20 cellular contexts compared by ENCODE assay signal in genomic region chr2:74219846-74220486, GRCh38.
"Had no signal": no experiment of that assay in that cellular context is flagged by ENCODE, and none has a peak within 500 bp of the region (broad histone marks: within the 10 kb centered on the region; RNA-seq: fewer than 3 reads in every experiment).

No MANE protein-coding gene starts in this region.

- H3K27me3 Mint-ChIP-seq: activated CD4-positive, alpha-beta T cell treated with anti-CD3 and anti-CD28 coated beads for 36 hours; effector memory CD8-positive, alpha-beta T cell; naive thymus-derived CD8-positive, alpha-beta T cell; stimulated activated memory B cell treated with anti-CD40 and anti-IgM and Interleukin-4, amounts not matched to agents 10 μg/mL and 1 μg/mL and 100 μg/mL, for 72 hours; type B pancreatic cell had no signal

- H3K9me3 Mint-ChIP-seq: brain; effector memory CD8-positive, alpha-beta T cell; naive thymus-derived CD8-positive, alpha-beta T cell; stimulated activated memory B cell treated with anti-CD40 and anti-IgM and Interleukin-4, amounts not matched to agents 10 μg/mL and 1 μg/mL and 100 μg/mL, for 72 hours; T-helper 2 cell treated with Interferon-gamma antibody and Interleukin-4, amounts not matched to agents 5 μg/mL and 100 μg/mL, for 36 hours; type B pancreatic cell had no signal

- H3K4me1 Mint-ChIP-seq: activated CD4-positive, alpha-beta T cell treated with anti-CD3 and anti-CD28 coated beads for 36 hours; brain had no signal

- H3K27ac Mint-ChIP-seq: activated CD4-positive, alpha-beta T cell treated with anti-CD3 and anti-CD28 coated beads for 36 hours; effector memory CD8-positive, alpha-beta T cell; stimulated activated memory B cell treated with anti-CD40 and anti-IgM and Interleukin-4, amounts not matched to agents 10 μg/mL and 1 μg/mL and 100 μg/mL, for 72 hours; T-helper 2 cell treated with Interferon-gamma antibody and Interleukin-4, amounts not matched to agents 5 μg/mL and 100 μg/mL, for 36 hours; type B pancreatic cell had no signal

- H3K4me3 Mint-ChIP-seq: activated CD4-positive, alpha-beta T cell treated with anti-CD3 and anti-CD28 coated beads for 36 hours; brain; effector memory CD8-positive, alpha-beta T cell; naive thymus-derived CD8-positive, alpha-beta T cell; stimulated activated memory B cell treated with anti-CD40 and anti-IgM and Interleukin-4, amounts not matched to agents 10 μg/mL and 1 μg/mL and 100 μg/mL, for 72 hours; T-helper 2 cell treated with Interferon-gamma antibody and Interleukin-4, amounts not matched to agents 5 μg/mL and 100 μg/mL, for 36 hours; type B pancreatic cell had no signal

- ATAC-seq: activated CD4-positive, alpha-beta T cell treated with anti-CD3 and anti-CD28 coated beads for 36 hours; effector memory CD8-positive, alpha-beta T cell; foreskin keratinocyte; lower lobe of right lung; naive thymus-derived CD8-positive, alpha-beta T cell; psoas muscle; right cardiac atrium; stimulated activated memory B cell treated with anti-CD40 and anti-IgM and Interleukin-4, amounts not matched to agents 10 μg/mL and 1 μg/mL and 100 μg/mL, for 72 hours had no signal

- DNase-seq: activated CD4-positive, alpha-beta T cell treated with anti-CD3 and anti-CD28 coated beads for 36 hours; activated effector memory CD4-positive, alpha-beta T cell treated with Interleukin-2 at 50 U/mL for 16 hours; anterior cingulate cortex; caudate nucleus; effector memory CD8-positive, alpha-beta T cell; foreskin keratinocyte; hippocampal formation; lower lobe of right lung; naive thymus-derived CD8-positive, alpha-beta T cell; ovary; psoas muscle; right cardiac atrium; small intestine; stimulated activated CD4-positive, alpha-beta T cell treated with anti-CD3 and anti-CD28 coated beads, Interleukin-15, amount 100 ng/mL, for 24 hours; stimulated activated CD4-positive, alpha-beta T cell treated with anti-CD3 and anti-CD28 coated beads, Interleukin-4, amount 100 ng/mL, for 1 hour; testis had no signal
